22 cellular contexts compared by ENCODE assay signal in the genomic region with DNA sequence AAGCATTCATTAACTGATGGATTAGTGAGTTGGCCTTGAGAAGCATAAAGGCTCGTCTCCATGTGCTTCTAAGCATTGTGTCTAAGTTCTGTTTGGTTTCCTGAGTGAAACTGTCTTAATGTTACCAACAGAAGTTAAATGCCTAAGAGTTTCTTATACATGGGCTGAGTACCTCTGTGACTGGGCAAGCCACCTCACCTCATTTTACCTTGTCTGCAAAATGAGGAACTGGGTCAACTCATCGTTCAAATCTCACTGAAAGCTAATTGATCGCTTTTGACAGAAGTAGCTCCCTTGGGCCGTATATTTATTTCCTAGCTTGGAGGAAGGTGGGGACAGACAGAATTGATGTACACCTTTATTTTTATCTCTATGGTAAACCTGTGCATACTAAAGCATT.
A peak's percentile ranks its signal among the peaks of the same experiment; 100 is the strongest.
DNase-seq lines count a peak whose midpoint lies in the region; ATAC-seq, FAIRE-seq and TF ChIP-seq lines count a peak whose summit lies in the region.
"Had no signal": no experiment of that assay in that cellular context is flagged by ENCODE, and none has a peak within 500 bp of the region (broad histone marks: within the 10 kb centered on the region; RNA-seq: fewer than 3 reads in every experiment).

No MANE protein-coding gene starts in this region.

- H3K27ac ChIP-seq in GM12878 (ENCODE audit: control insufficient read depth, insufficient read depth) = no peak overlapping the region
- H3K27ac ChIP-seq in aorta (ENCODE audit: low read depth in 1 of 2, low read length in 2 of 2) = no peak overlapping the region
- H3K27ac ChIP-seq in transverse colon = no peak overlapping the region
- H3K27ac ChIP-seq: BLaER1 treated with 17β-estradiol and CSF1 and Interleukin-3, amounts not matched to agents 10 nM and 100 nM had no signal

- no peaks in the 10 kb centered on the region for H3K36me3 Mint-ChIP-seq in stimulated activated memory B cell treated with anti-CD40 and anti-IgM and Interleukin-4, amounts not matched to agents 10 μg/mL and 1 μg/mL and 100 μg/mL, for 72 hours

- in situ Hi-C loops in GM12878 (cut with MboI) (no loop called here), transverse colon (cut with MboI; ENCODE audit: low pct_ligation_motif_present in 1 of 4, low pct_unique_long_range_greater_than_20kb in 1 of 4, low sequenced_read_pairs in 3 of 4) (no loop called here)

- no peaks in the 10 kb centered on the region for H3K79me2 ChIP-seq in GM12878 (ENCODE audit: control insufficient read depth, insufficient read depth, low read length)

- H3K4me3 ChIP-seq in GM12878 (no peak overlapping the region), aorta (ENCODE audit: low read length in 2 of 2) (no peak overlapping the region), transverse colon (no peak overlapping the region)
- H3K4me3 ChIP-seq: BLaER1 treated with 17β-estradiol and CSF1 and Interleukin-3, amounts not matched to agents 10 nM and 100 nM; HAP-1 had no signal

- POLR2A ChIA-PET in GM12878 (lab: Charles Lee) = interaction anchor here (0.5 kb wide), 1 partner anchor 710 kb away, joined by 4 read pairs; no protein-coding TSS in a partner anchor

- FAIRE-seq in GM12891 (lab: Jason Lieb, UNC) (no peak), GM12878 (lab: Jason Lieb, UNC) (no peak)
- FAIRE-seq: D721Med, GM12892, H54 had no signal

- no peak overlapping the region for H3K9ac ChIP-seq in GM12878 (ENCODE audit: control insufficient read depth, insufficient read depth, low read length)
- H3K9ac ChIP-seq: BLaER1 treated with 17β-estradiol and CSF1 and Interleukin-3, amounts not matched to agents 10 nM and 100 nM had no signal

- H3K27me3 ChIP-seq in GM12878 (replicated peaks in 1 of 2; ENCODE audit: control insufficient read depth in 2 of 2, insufficient read depth in 2 of 2, low read length in 1 of 2) (no peaks in the 10 kb centered on the region; a peak in 3 of 4 replicates), aorta (ENCODE audit: control insufficient read depth in 1 of 2, insufficient read depth in 2 of 2, low read length in 1 of 2) (no peaks in the 10 kb centered on the region), transverse colon (no peaks in the 10 kb centered on the region)
- H3K27me3 ChIP-seq: BLaER1 treated with 17β-estradiol and CSF1 and Interleukin-3, amounts not matched to agents 10 nM and 100 nM had no signal

- SMC1A ChIA-PET in GM12878 (lab: Charles Lee; ENCODE audit: uncharacterized antibody, unreplicated experiment) = no interaction called here

- TF ChIP-seq POLR2A in GM12891 (IDR thresholded peaks at IDR 0.05; ENCODE audit: low read depth, low read length) (no peak), GM12878 (IDR thresholded peaks at IDR 0.05; ENCODE audit: low read depth, low read length) (no peak), transverse colon (IDR thresholded peaks at IDR 0.05) (no peak)

- H3K9me3 ChIP-seq in GM12878 (replicated peaks; ENCODE audit: control insufficient read depth, insufficient read depth, low read length) (no peaks in the 10 kb centered on the region), aorta (ENCODE audit: control insufficient read depth, low read length) (no peaks in the 10 kb centered on the region), transverse colon (no peaks in the 10 kb centered on the region)
- H3K9me3 ChIP-seq: HAP-1 had no signal

- CTCF ChIA-PET in GM12878 (lab: Yijun Ruan, JAX) = no interaction called here

- TF ChIP-seq CTCF in GM12878 (IDR thresholded peaks at IDR 0.05 in 2 of 3, conservative IDR thresholded peaks at IDR 0.05 in 1 of 3; ENCODE audit: control insufficient read depth in 2 of 3, extremely low read depth in 1 of 3, insufficient read depth in 1 of 3, low read depth in 3 of 3, low read length in 3 of 3) (no peak), transverse colon (IDR thresholded peaks at IDR 0.05) (no peak)

- no peak overlapping the region for H3K4me2 ChIP-seq in GM12878 (ENCODE audit: control insufficient read depth, insufficient read depth)

- H3K9me3 Mint-ChIP-seq in stimulated activated memory B cell treated with anti-CD40 and anti-IgM and Interleukin-4, amounts not matched to agents 10 μg/mL and 1 μg/mL and 100 μg/mL, for 72 hours = no peaks in the 10 kb centered on the region
- H3K9me3 Mint-ChIP-seq: CD14-positive monocyte; CD4-positive, alpha-beta T cell; CD8-positive, alpha-beta memory T cell; HFFc6 had no signal

- H3K4me3 Mint-ChIP-seq in stimulated activated memory B cell treated with anti-CD40 and anti-IgM and Interleukin-4, amounts not matched to agents 10 μg/mL and 1 μg/mL and 100 μg/mL, for 72 hours = no peak overlapping the region
- H3K4me3 Mint-ChIP-seq: B cell; CD14-positive monocyte; CD4-positive, alpha-beta T cell; CD8-positive, alpha-beta memory T cell; HFFc6 had no signal

- no peak for TF ChIP-seq RAD21 in GM12878 (IDR thresholded peaks at IDR 0.05; ENCODE audit: insufficient read depth, low read depth, low read length)

- no peak overlapping the region for H3K27ac Mint-ChIP-seq in stimulated activated memory B cell treated with anti-CD40 and anti-IgM and Interleukin-4, amounts not matched to agents 10 μg/mL and 1 μg/mL and 100 μg/mL, for 72 hours
- H3K27ac Mint-ChIP-seq: B cell; CD4-positive, alpha-beta T cell; CD8-positive, alpha-beta memory T cell; HFFc6 had no signal

- H3K4me1 Mint-ChIP-seq in stimulated activated memory B cell treated with anti-CD40 and anti-IgM and Interleukin-4, amounts not matched to agents 10 μg/mL and 1 μg/mL and 100 μg/mL, for 72 hours = no peaks in the 10 kb centered on the region
- H3K4me1 Mint-ChIP-seq: B cell had no signal

- no peak for DNase-seq in GM12891 (ENCODE audit: insufficient read length, low spot score)
- DNase-seq in GM12878 (ENCODE audit: low read depth, low spot score) = no peak
- no peak for DNase-seq in stimulated activated CD8-positive, alpha-beta memory T cell treated with anti-CD3 and anti-CD28 coated beads, Interleukin-4, amount 100 ng/mL, for 48 hours
- no peak for DNase-seq in aorta
- DNase-seq in putamen (ENCODE audit: low spot score) = no peak
- no peak for DNase-seq in transverse colon
- DNase-seq: CD4-positive, alpha-beta T cell; CD8-positive, alpha-beta memory T cell; DMS 273 treated with DMSO at 0.1 percent for 48 hours; DMS79; EL; GDM1; GOT3; HFFc6 had no signal

- peaks cover 25% of the 10 kb centered on the region for H3K27me3 Mint-ChIP-seq in stimulated activated memory B cell treated with anti-CD40 and anti-IgM and Interleukin-4, amounts not matched to agents 10 μg/mL and 1 μg/mL and 100 μg/mL, for 72 hours
- H3K27me3 Mint-ChIP-seq: CD4-positive, alpha-beta T cell had no signal

- H3K4me1 ChIP-seq in GM12878 (ENCODE audit: control insufficient read depth, insufficient read depth, low read length) (no peaks in the 10 kb centered on the region), aorta (ENCODE audit: control insufficient read depth in 1 of 2, insufficient read depth in 2 of 2, low read length in 2 of 2) (peaks cover 14 to 24% of the 10 kb centered on the region in 2 donors), transverse colon (peaks cover 0 to 46% (median 38%) of the 10 kb centered on the region in 4 donors)

- ATAC-seq in GM12878 (no peak), aorta (ENCODE audit: low FRiP score) (no peak)
- ATAC-seq in stimulated activated memory B cell treated with anti-CD40 and anti-IgM and Interleukin-4, amounts not matched to agents 10 μg/mL and 1 μg/mL and 100 μg/mL, for 72 hours = peak; percentile 28

- no TSS peak for BruUV-seq in GM12878 (replicated peaks; lab: Mats Ljungman, UMichigan)

- 14% methylated on average over 4 of the region's 4 CpGs for WGBS in GM12878 (ENCODE audit: insufficient coverage, insufficient replicate concordance, low lambda C conversion rate, missing lambda C conversion rate)
- WGBS in aorta, 2 donors = 91 to 92% methylated on average over 4 of the region's 4 CpGs
- 83 to 88% methylated on average over 4 of the region's 4 CpGs for WGBS in transverse colon (ENCODE audit: low coverage in 1 of 2), 2 donors

- no peak for TF ChIP-seq EP300 in GM12878 (IDR thresholded peaks at IDR 0.05; ENCODE audit: borderline replicate concordance in 1 of 2, control insufficient read depth in 1 of 2, low read depth in 2 of 2, low read length in 2 of 2)
- no peak for TF ChIP-seq EP300 in transverse colon (IDR thresholded peaks at IDR 0.05; ENCODE audit: low read depth)

- no peaks in the 10 kb centered on the region for H4K20me1 ChIP-seq in GM12878 (ENCODE audit: control insufficient read depth, insufficient read depth)

- intact Hi-C loops in GM12878 (cut with micrococcal nuclease; ENCODE audit: unreplicated experiment) = no loop called here
- intact Hi-C loops in aorta (cut with DNase I) = no loop called here
- intact Hi-C loops in transverse colon (cut with DNase I; ENCODE audit: low total_unique reads) = no loop called here

- H2AFZ ChIP-seq in GM12878 (ENCODE audit: control insufficient read depth, low read depth, low read length) = no peak overlapping the region

- no peaks in the 10 kb centered on the region for H3K36me3 ChIP-seq in GM12878 (ENCODE audit: control insufficient read depth in 2 of 2, insufficient read depth in 2 of 2, low read length in 1 of 2)
- no peaks in the 10 kb centered on the region for H3K36me3 ChIP-seq in aorta (ENCODE audit: control insufficient read depth in 1 of 2, insufficient read depth in 2 of 2, low read length in 1 of 2)
- H3K36me3 ChIP-seq in transverse colon = peaks cover 0 to 4% (median 0%) of the 10 kb centered on the region in 4 donors

- RAD21 ChIA-PET in GM12878 (lab: Charles Lee; ENCODE audit: unreplicated experiment) = no interaction called here

TF ChIP-seq in GM12891, 5 proteins besides CTCF, POLR2A, EP300 and RAD21:
- TF ChIP-seq SPI1 (IDR thresholded peaks at IDR 0.05; ENCODE audit: low read depth, low read length) (peak; percentile 66), POU2F2 (IDR thresholded peaks at IDR 0.05; ENCODE audit: low read depth, low read length) (no peak)

TF ChIP-seq in GM12878, 131 proteins besides CTCF, POLR2A, EP300 and RAD21:
- TF ChIP-seq RBBP5 (conservative IDR thresholded peaks at IDR 0.05) (no peak), SPI1 (IDR thresholded peaks at IDR 0.05; ENCODE audit: borderline replicate concordance, insufficient read depth, low read depth, low read length) (peak; percentile 10; the same call in 1 of the 2 replicates)
TF ChIP-seq in GM12878: peak in this region for 1.
